ENCODE assay signal across 8 cellular contexts in the genomic region with DNA sequence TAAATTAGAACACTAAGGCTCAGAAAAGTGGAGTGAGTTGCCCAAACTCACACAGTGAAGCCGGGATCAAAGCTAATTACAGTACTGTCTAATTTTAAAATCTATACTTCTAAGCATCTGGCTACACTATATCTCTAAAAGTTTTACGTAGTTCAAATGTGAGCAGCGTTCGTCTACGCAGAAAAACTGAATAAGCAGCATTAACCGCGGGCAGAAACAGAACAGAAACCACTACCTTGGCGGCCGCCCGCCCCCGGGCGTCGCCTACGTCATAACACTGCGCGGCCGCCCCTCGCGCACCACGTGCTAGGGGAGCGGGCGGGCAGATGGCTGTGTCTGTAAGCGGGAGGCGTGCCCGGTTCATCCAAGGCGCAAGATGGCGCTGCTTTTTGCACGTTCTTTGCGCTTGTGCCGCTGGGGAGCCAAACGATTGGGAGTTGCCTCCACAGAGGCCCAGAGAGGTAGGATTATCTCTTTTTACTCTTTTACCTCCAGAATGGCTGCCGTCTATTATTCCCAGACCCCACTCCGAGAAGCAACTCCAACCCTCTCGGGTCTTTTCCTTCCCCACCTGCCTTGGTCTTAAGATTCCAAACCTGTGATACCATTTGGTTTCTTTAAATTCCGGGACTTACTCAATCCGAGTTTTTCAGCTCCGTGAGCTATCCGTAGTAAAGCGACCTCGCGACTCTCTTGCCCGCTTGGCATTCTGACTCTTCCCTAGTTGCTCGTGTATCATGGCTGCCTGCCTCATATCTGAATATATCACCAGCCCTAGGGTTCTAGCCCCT.
DNase-seq lines count a peak whose midpoint lies in the region; ATAC-seq and TF ChIP-seq lines count a peak whose summit lies in the region.

Gene SPRYD4 (plus strand): TSS at position 363 of the 791 bp plus-strand sequence. CDS start 14 bp downstream, at position 377.

- peak within 1 kb of the TSS; percentile 95 for H3K4me3 Mint-ChIP-seq in central memory CD8-positive, alpha-beta T cell

- no peaks in the 10 kb centered on the region for H3K27me3 Mint-ChIP-seq in central memory CD8-positive, alpha-beta T cell

- peaks cover 18% of the 10 kb centered on the region for H3K36me3 Mint-ChIP-seq in central memory CD8-positive, alpha-beta T cell (ENCODE audit: insufficient read depth)

- peak; percentile 73 for DNase-seq in AG09319 (ENCODE audit: extremely low read depth, low read depth)
- peak; percentile 94 for DNase-seq in NCI-H345 (lab: John Stamatoyannopoulos, UW)
- peak; percentile 88 for DNase-seq in activated CD4-positive, CD25-positive, alpha-beta regulatory T cell treated with anti-CD3 and anti-CD28 coated beads, Interleukin-2, amount 50 U/mL, for 16 hours (ENCODE audit: low read depth, low spot score)
- peak; percentile 85 to 92 for DNase-seq in central memory CD8-positive, alpha-beta T cell (ENCODE audit: low spot score in 2 of 2)
- DNase-seq in kidney glomerular epithelial cell (lab: John Stamatoyannopoulos, UW), result peak; percentile 84
- peak; percentile 84 to 92 for DNase-seq in stimulated activated CD4-positive, alpha-beta T cell treated with anti-CD3 and anti-CD28 coated beads, Interleukin-15, amount 100 ng/mL, for 48 hours (ENCODE audit: low read depth in 2 of 2)

- TF ChIP-seq CTCF in AG09319 (IDR thresholded peaks at IDR 0.05; ENCODE audit: low read depth, low read length), result peak; percentile 30

- no peaks in the 10 kb centered on the region for H3K9me3 Mint-ChIP-seq in central memory CD8-positive, alpha-beta T cell

- H3K4me1 Mint-ChIP-seq in central memory CD8-positive, alpha-beta T cell, result peaks cover 25% of the 10 kb centered on the region

- peak within 1 kb of the TSS; percentile 95 for H3K27ac Mint-ChIP-seq in central memory CD8-positive, alpha-beta T cell (ENCODE audit: low read depth)

- ATAC-seq in GM19025 (IDR thresholded peaks at IDR 0.05; ENCODE audit: low read depth, unreplicated experiment), result peak; percentile 87
- ATAC-seq in HG03280 (IDR thresholded peaks at IDR 0.05; ENCODE audit: unreplicated experiment), result peak; percentile 91
- peak; percentile 100 for ATAC-seq in central memory CD8-positive, alpha-beta T cell (replicated peaks; ENCODE audit: extremely low read depth, poor library complexity, severe bottlenecking)

Comparison
In these comparisons a context has a peak if more than half of its experiments do, and no peak if none do; other contexts are left out.
1. Peak in every context shown above with its lines: DNase-seq and ATAC-seq.